In genomic region chr21:43188712-43189151, GRCh38 we compare ENCODE assay signal across 12 cellular contexts. TPM values are rescaled to one million over a fixed set of nuclear protein-coding genes. Genes with fewer than 3 reads are reported as not detected.
DNase-seq lines count a peak whose midpoint lies in the region; ATAC-seq and TF ChIP-seq lines count a peak whose summit lies in the region.
"Had no signal": no experiment of that assay in that cellular context is flagged by ENCODE, and none has a peak within 500 bp of the region (broad histone marks: within the 10 kb centered on the region; RNA-seq: fewer than 3 reads in every experiment).

No MANE protein-coding gene starts in this region.

- peaks cover 42 to 61% (median 42%) of the 10 kb centered on the region in 3 donors for H3K4me1 Mint-ChIP-seq in naive B cell
- peaks cover 11% of the 10 kb centered on the region for H3K4me1 Mint-ChIP-seq in stimulated activated effector memory CD8-positive, alpha-beta T cell treated with anti-CD3 and anti-CD28 coated beads, Interleukin-12 subunit alpha, Interleukin-12 subunit beta, amount 100 ng/mL, for 72 hours
- H3K4me1 Mint-ChIP-seq in CD4-positive, alpha-beta memory T cell = peaks cover 0 to 3% (median 1%) of the 10 kb centered on the region in 4 donors

- H3K27ac Mint-ChIP-seq in naive B cell = peak overlapping the region; percentile 1 to 96 (median 84)
- no peak overlapping the region for H3K27ac Mint-ChIP-seq in stimulated activated effector memory CD8-positive, alpha-beta T cell treated with anti-CD3 and anti-CD28 coated beads, Interleukin-12 subunit alpha, Interleukin-12 subunit beta, amount 100 ng/mL, for 72 hours
- H3K27ac Mint-ChIP-seq in CD4-positive, alpha-beta memory T cell = peak overlapping the region in 1 of 7 donors; percentile 22
- H3K27ac Mint-ChIP-seq: activated naive CD8-positive, alpha-beta T cell had no signal

- H2AFZ ChIP-seq in ACC112 (ENCODE audit: low read length, unreplicated experiment) = peak overlapping the region; percentile 29

- DNase-seq in NCI-H1092 treated with DMSO at 0.1 percent for 48 hours (lab: John Stamatoyannopoulos, UW) (peak; percentile 78), coronary artery (ENCODE audit: low spot score) (peak; percentile 79), naive B cell (peak; percentile 56), GM13977 (ENCODE audit: low spot score) (no peak)
- no peak for DNase-seq in stimulated activated effector memory CD8-positive, alpha-beta T cell treated with anti-CD3 and anti-CD28 coated beads, Interleukin-12 subunit alpha, Interleukin-12 subunit beta, amount 100 ng/mL, for 72 hours (ENCODE audit: low spot score in 2 of 2)
- no peak for DNase-seq in CD4-positive, alpha-beta memory T cell
- DNase-seq: activated CD4-positive, CD25-positive, alpha-beta regulatory T cell; AML-193 had no signal

- peaks cover 11% of the 10 kb centered on the region for H3K4me1 ChIP-seq in ACC112 (ENCODE audit: control insufficient read depth, insufficient read depth, low read length, unreplicated experiment)
- H3K4me1 ChIP-seq in CD4-positive, alpha-beta memory T cell (ENCODE audit: insufficient read depth, low read length) = no peaks in the 10 kb centered on the region

- H3K27ac ChIP-seq in ACC112 (ENCODE audit: low read depth, low read length) = no peak overlapping the region
- H3K27ac ChIP-seq in coronary artery = no peak overlapping the region
- H3K27ac ChIP-seq in CD4-positive, alpha-beta memory T cell (ENCODE audit: low read depth, low read length) = no peak overlapping the region

- peaks cover 9 to 25% (median 16%) of the 10 kb centered on the region in 3 donors for H3K27me3 Mint-ChIP-seq in naive B cell
- H3K27me3 Mint-ChIP-seq in CD4-positive, alpha-beta memory T cell = peaks cover 0 to 9% of the 10 kb centered on the region in 2 donors
- H3K27me3 Mint-ChIP-seq: activated naive CD8-positive, alpha-beta T cell had no signal

- intact Hi-C loops in CD4-positive, alpha-beta memory T cell (cut with micrococcal nuclease) = no loop called here

- peaks cover 0 to 4% (median 0%) of the 10 kb centered on the region in 7 donors for H3K9me3 Mint-ChIP-seq in naive B cell
- H3K9me3 Mint-ChIP-seq in stimulated activated effector memory CD8-positive, alpha-beta T cell treated with anti-CD3 and anti-CD28 coated beads, Interleukin-12 subunit alpha, Interleukin-12 subunit beta, amount 100 ng/mL, for 72 hours = no peaks in the 10 kb centered on the region
- H3K9me3 Mint-ChIP-seq in CD4-positive, alpha-beta memory T cell = no peaks in the 10 kb centered on the region

- H3K4me3 ChIP-seq in ACC112 (ENCODE audit: low read depth, low read length) (no peak overlapping the region; the same call in 1 of the 2 replicates), coronary artery (no peak overlapping the region)
- no peak overlapping the region for H3K4me3 ChIP-seq in CD4-positive, alpha-beta memory T cell (ENCODE audit: low read length in 2 of 2)

- no peaks in the 10 kb centered on the region for H3K36me3 ChIP-seq in ACC112 (ENCODE audit: insufficient read depth, low read length)
- no peaks in the 10 kb centered on the region for H3K36me3 ChIP-seq in CD4-positive, alpha-beta memory T cell (ENCODE audit: insufficient read depth, low read length)

- H3K79me2 ChIP-seq in ACC112 (ENCODE audit: control insufficient read depth, insufficient read depth, low read length, unreplicated experiment) = no peaks in the 10 kb centered on the region

- POLR2A ChIA-PET in CD4-positive, alpha-beta memory T cell (lab: Charles Lee; ENCODE audit: partially characterized antibody) = no interaction called here

- TF ChIP-seq CTCF in coronary artery (IDR thresholded peaks at IDR 0.05) = no peak
- TF ChIP-seq CTCF in GM13977 (IDR thresholded peaks at IDR 0.05; ENCODE audit: extremely low read depth, insufficient read depth, missing control alignments) = no peak

- in situ Hi-C loops in GM13977 (cut with MboI; ENCODE audit: low pct_unique_long_range_greater_than_20kb, low sequenced_read_pairs, unreplicated experiment) = no loop called here

- H3K9me3 ChIP-seq in CD4-positive, alpha-beta memory T cell (ENCODE audit: control insufficient read depth in 1 of 2, low read length in 2 of 2) = no peaks in the 10 kb centered on the region

- H3K4me3 Mint-ChIP-seq in naive B cell = peak overlapping the region in 6 of 8 donors; percentile 2 to 91 (median 44)
- H3K4me3 Mint-ChIP-seq in stimulated activated effector memory CD8-positive, alpha-beta T cell treated with anti-CD3 and anti-CD28 coated beads, Interleukin-12 subunit alpha, Interleukin-12 subunit beta, amount 100 ng/mL, for 72 hours = no peak overlapping the region
- no peak overlapping the region for H3K4me3 Mint-ChIP-seq in CD4-positive, alpha-beta memory T cell
- H3K4me3 Mint-ChIP-seq: activated naive CD8-positive, alpha-beta T cell had no signal

- peaks cover 0 to 10% of the 10 kb centered on the region in 2 donors for H3K36me3 Mint-ChIP-seq in naive B cell
- H3K36me3 Mint-ChIP-seq in stimulated activated effector memory CD8-positive, alpha-beta T cell treated with anti-CD3 and anti-CD28 coated beads, Interleukin-12 subunit alpha, Interleukin-12 subunit beta, amount 100 ng/mL, for 72 hours = no peaks in the 10 kb centered on the region
- H3K36me3 Mint-ChIP-seq in CD4-positive, alpha-beta memory T cell = peaks cover 0 to 3% of the 10 kb centered on the region in 2 donors

- CTCF ChIA-PET in CD4-positive, alpha-beta memory T cell (lab: Charles Lee; ENCODE audit: partially characterized antibody) = no interaction called here

- ATAC-seq in naive B cell (ENCODE audit: low read depth in 2 of 2) (peak; percentile 85 to 93), HG02763 (IDR thresholded peaks at IDR 0.05; ENCODE audit: unreplicated experiment) (no peak)
- ATAC-seq in stimulated activated effector memory CD8-positive, alpha-beta T cell treated with anti-CD3 and anti-CD28 coated beads, Interleukin-12 subunit alpha, Interleukin-12 subunit beta, amount 100 ng/mL, for 72 hours = no peak

- no peaks in the 10 kb centered on the region for H3K27me3 ChIP-seq in ACC112 (ENCODE audit: insufficient read depth, low read length)
- H3K27me3 ChIP-seq in CD4-positive, alpha-beta memory T cell (ENCODE audit: insufficient read depth, low read length) = no peaks in the 10 kb centered on the region

RNA-seq across cellular contexts. Expression of gene CRYAA, which starts 19.9 kb away (rescaled TPM):
- polyA plus RNA-seq in naive B cell (ENCODE audit: low read depth in 6 of 6) = not detected
- total RNA-seq in CD4-positive, alpha-beta memory T cell = not detected
- polyA plus RNA-seq in CD4-positive, alpha-beta memory T cell = not detected
- total RNA-seq: epithelial cell of proximal tubule had no signal

Comparison
In these comparisons a context has a peak if more than half of its experiments do, and no peak if none do; other contexts are left out.
1. DNase-seq: peak in NCI-H1092 treated with DMSO at 0.1 percent for 48 hours (single experiment), coronary artery (single experiment) and naive B cell (single experiment); none in GM13977 (single experiment), stimulated activated effector memory CD8-positive, alpha-beta T cell treated with anti-CD3 and anti-CD28 coated beads, Interleukin-12 subunit alpha, Interleukin-12 subunit beta, amount 100 ng/mL, for 72 hours (0 of 2) and CD4-positive, alpha-beta memory T cell (0 of 5).
2. ATAC-seq: peak in naive B cell (2 of 2); none in HG02763 (single experiment) and stimulated activated effector memory CD8-positive, alpha-beta T cell treated with anti-CD3 and anti-CD28 coated beads, Interleukin-12 subunit alpha, Interleukin-12 subunit beta, amount 100 ng/mL, for 72 hours (single experiment).
3. H3K4me3 Mint-ChIP-seq: peak in naive B cell (6 of 8); none in stimulated activated effector memory CD8-positive, alpha-beta T cell treated with anti-CD3 and anti-CD28 coated beads, Interleukin-12 subunit alpha, Interleukin-12 subunit beta, amount 100 ng/mL, for 72 hours (single experiment) and CD4-positive, alpha-beta memory T cell (0 of 8).